Comparison of ENCODE assay signal across 13 cellular contexts in genomic region chr3:43346990-43347749, GRCh38.
DNase-seq lines count a peak whose midpoint lies in the region; ATAC-seq and TF ChIP-seq lines count a peak whose summit lies in the region.
"Had no signal": no experiment of that assay in that cellular context is flagged by ENCODE, and none has a peak within 500 bp of the region (broad histone marks: within the 10 kb centered on the region; RNA-seq: fewer than 3 reads in every experiment).

No MANE protein-coding gene starts in this region.

- CTCF ChIA-PET in activated CD8-positive, alpha-beta T cell treated with anti-CD3 and anti-CD28 coated beads, Interleukin-2, amount 10 ng/mL, durations not matched to agents 7 days and 5 days (lab: Charles Lee): interaction anchor here (0.6 to 4.5 kb wide), 19 partner anchors 8 to 770 kb away, joined by 3 to 28 read pairs (median 5); partner anchors contain the start of gene SNRK

- H3K27me3 Mint-ChIP-seq in activated CD8-positive, alpha-beta T cell treated with anti-CD3 and anti-CD28 coated beads, Interleukin-2, amount 10 ng/mL, durations not matched to agents 7 days and 5 days (ENCODE audit: low read depth): no peaks in the 10 kb centered on the region
- H3K27me3 Mint-ChIP-seq in glutamatergic neuron (ENCODE audit: unreplicated experiment): peaks cover 2% of the 10 kb centered on the region

- H3K36me3 Mint-ChIP-seq in activated CD8-positive, alpha-beta T cell treated with anti-CD3 and anti-CD28 coated beads, Interleukin-2, amount 10 ng/mL, durations not matched to agents 7 days and 5 days (ENCODE audit: low read depth): peaks cover 95% of the 10 kb centered on the region
- H3K36me3 Mint-ChIP-seq in glutamatergic neuron (ENCODE audit: unreplicated experiment): peaks cover 17% of the 10 kb centered on the region
- peaks cover 69% of the 10 kb centered on the region for H3K36me3 Mint-ChIP-seq in stimulated activated effector memory CD8-positive, alpha-beta T cell treated with anti-CD3 and anti-CD28 coated beads, Interleukin-12 subunit alpha, Interleukin-12 subunit beta, amount 100 ng/mL, for 72 hours

- peaks cover 15% of the 10 kb centered on the region for H3K9me3 Mint-ChIP-seq in activated CD8-positive, alpha-beta T cell treated with anti-CD3 and anti-CD28 coated beads, Interleukin-2, amount 10 ng/mL, durations not matched to agents 7 days and 5 days (ENCODE audit: insufficient read depth)
- no peaks in the 10 kb centered on the region for H3K9me3 Mint-ChIP-seq in glutamatergic neuron (ENCODE audit: unreplicated experiment)
- H3K9me3 Mint-ChIP-seq in stimulated activated effector memory CD8-positive, alpha-beta T cell treated with anti-CD3 and anti-CD28 coated beads, Interleukin-12 subunit alpha, Interleukin-12 subunit beta, amount 100 ng/mL, for 72 hours: peaks cover 7% of the 10 kb centered on the region

- peaks cover 82% of the 10 kb centered on the region for H3K4me1 Mint-ChIP-seq in activated CD8-positive, alpha-beta T cell treated with anti-CD3 and anti-CD28 coated beads, Interleukin-2, amount 10 ng/mL, durations not matched to agents 7 days and 5 days (ENCODE audit: low read depth)
- H3K4me1 Mint-ChIP-seq in glutamatergic neuron (ENCODE audit: low read depth, unreplicated experiment): peaks cover 2% of the 10 kb centered on the region
- peaks cover 71% of the 10 kb centered on the region for H3K4me1 Mint-ChIP-seq in stimulated activated effector memory CD8-positive, alpha-beta T cell treated with anti-CD3 and anti-CD28 coated beads, Interleukin-12 subunit alpha, Interleukin-12 subunit beta, amount 100 ng/mL, for 72 hours

- peak; percentile 62 for ATAC-seq in activated CD8-positive, alpha-beta T cell treated with anti-CD3 and anti-CD28 coated beads, Interleukin-2, amount 10 ng/mL, durations not matched to agents 7 days and 5 days
- ATAC-seq in stimulated activated effector memory CD8-positive, alpha-beta T cell treated with anti-CD3 and anti-CD28 coated beads, Interleukin-12 subunit alpha, Interleukin-12 subunit beta, amount 100 ng/mL, for 72 hours: peak; percentile 69
- ATAC-seq: body of pancreas had no signal

- DNase-seq in activated gamma-delta T cell treated with Interleukin-2 at 50 U/mL for 16 hours: peak; percentile 53
- no peak for DNase-seq in activated gamma-delta T cell (lab: John Stamatoyannopoulos, UW)
- DNase-seq in activated CD8-positive, alpha-beta T cell treated with anti-CD3 and anti-CD28 coated beads, Interleukin-2, amount 10 ng/mL, durations not matched to agents 7 days and 5 days: peak; percentile 85
- no peak for DNase-seq in glutamatergic neuron
- peak; percentile 15 to 70 for DNase-seq in stimulated activated effector memory CD8-positive, alpha-beta T cell treated with anti-CD3 and anti-CD28 coated beads, Interleukin-12 subunit alpha, Interleukin-12 subunit beta, amount 100 ng/mL, for 72 hours (ENCODE audit: low spot score in 2 of 2)
- no peak for DNase-seq in SKM-1 treated with dmso at 0.1 percent for 144 hours (lab: John Stamatoyannopoulos, UW; ENCODE audit: unreplicated experiment)
- DNase-seq in LoVo (ENCODE audit: low spot score): no peak
- no peak for DNase-seq in NCI-H446 treated with DMSO at 0.1 percent for 48 hours (lab: John Stamatoyannopoulos, UW)
- DNase-seq: activated CD4-positive, alpha-beta T cell treated with anti-CD3 and anti-CD28 coated beads, Interleukin-2, amount 50 U/mL, for 1 hour; body of pancreas; DMS 273 treated with DMSO at 0.1 percent for 48 hours; left ventricle myocardium inferior; SW 1271 had no signal

- POLR2A ChIA-PET in activated CD8-positive, alpha-beta T cell treated with anti-CD3 and anti-CD28 coated beads, Interleukin-2, amount 10 ng/mL, durations not matched to agents 7 days and 5 days (lab: Charles Lee): interaction anchor here (0.5 to 4.1 kb wide), 13 partner anchors 10 to 184 kb away, joined by 3 to 29 read pairs (median 4); partner anchors contain the start of gene SNRK

- no peak for TF ChIP-seq CTCF in glutamatergic neuron (IDR thresholded peaks at IDR 0.05; ENCODE audit: partially characterized antibody, unreplicated experiment)

- peak overlapping the region; percentile 73 for H3K4me3 Mint-ChIP-seq in activated CD8-positive, alpha-beta T cell treated with anti-CD3 and anti-CD28 coated beads, Interleukin-2, amount 10 ng/mL, durations not matched to agents 7 days and 5 days
- no peak overlapping the region for H3K4me3 Mint-ChIP-seq in glutamatergic neuron (ENCODE audit: unreplicated experiment)
- H3K4me3 Mint-ChIP-seq in stimulated activated effector memory CD8-positive, alpha-beta T cell treated with anti-CD3 and anti-CD28 coated beads, Interleukin-12 subunit alpha, Interleukin-12 subunit beta, amount 100 ng/mL, for 72 hours: peak overlapping the region; percentile 64

- peak overlapping the region; percentile 97 for H3K27ac Mint-ChIP-seq in activated CD8-positive, alpha-beta T cell treated with anti-CD3 and anti-CD28 coated beads, Interleukin-2, amount 10 ng/mL, durations not matched to agents 7 days and 5 days
- H3K27ac Mint-ChIP-seq in glutamatergic neuron (ENCODE audit: unreplicated experiment): peak overlapping the region; percentile 23
- H3K27ac Mint-ChIP-seq in stimulated activated effector memory CD8-positive, alpha-beta T cell treated with anti-CD3 and anti-CD28 coated beads, Interleukin-12 subunit alpha, Interleukin-12 subunit beta, amount 100 ng/mL, for 72 hours: peak overlapping the region; percentile 94

Comparison
In these comparisons a context has a peak if more than half of its experiments do, and no peak if none do; other contexts are left out.
1. DNase-seq: peak in activated gamma-delta T cell treated with Interleukin-2 at 50 U/mL for 16 hours (single experiment), activated CD8-positive, alpha-beta T cell treated with anti-CD3 and anti-CD28 coated beads, Interleukin-2, amount 10 ng/mL, durations not matched to agents 7 days and 5 days (single experiment) and stimulated activated effector memory CD8-positive, alpha-beta T cell treated with anti-CD3 and anti-CD28 coated beads, Interleukin-12 subunit alpha, Interleukin-12 subunit beta, amount 100 ng/mL, for 72 hours (2 of 2); none in activated gamma-delta T cell (single experiment), glutamatergic neuron (single experiment), SKM-1 treated with dmso at 0.1 percent for 144 hours (single experiment), LoVo (single experiment) and NCI-H446 treated with DMSO at 0.1 percent for 48 hours (single experiment).
2. H3K27ac Mint-ChIP-seq: peak in every context shown above with its lines; median percentile 97 in activated CD8-positive, alpha-beta T cell treated with anti-CD3 and anti-CD28 coated beads, Interleukin-2, amount 10 ng/mL, durations not matched to agents 7 days and 5 days; 94 in stimulated activated effector memory CD8-positive, alpha-beta T cell treated with anti-CD3 and anti-CD28 coated beads, Interleukin-12 subunit alpha, Interleukin-12 subunit beta, amount 100 ng/mL, for 72 hours; 23 in glutamatergic neuron.